Comparison of ENCODE assay signal across 28 cellular contexts in the genomic region with DNA sequence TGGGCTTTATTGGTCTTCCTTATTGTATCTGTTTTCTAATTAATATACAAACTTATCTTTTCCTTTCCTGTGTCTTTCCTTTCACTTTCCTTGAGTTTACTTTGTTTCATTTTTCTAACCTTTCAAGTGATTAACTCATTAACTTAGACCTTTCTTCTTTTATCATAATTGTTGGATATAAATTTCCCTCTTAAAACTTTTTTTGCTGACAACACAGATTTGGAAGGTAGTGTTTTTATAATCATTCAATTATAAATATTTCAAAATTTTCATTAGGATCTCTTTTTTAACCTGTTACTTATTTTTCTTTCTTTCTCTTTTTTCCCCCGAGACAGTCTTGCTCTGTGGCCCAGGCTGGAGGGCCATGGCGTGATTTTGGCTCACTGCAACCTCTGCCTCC.
"Had no signal": no experiment of that assay in that cellular context is flagged by ENCODE, and none has a peak within 500 bp of the region (broad histone marks: within the 10 kb centered on the region; RNA-seq: fewer than 3 reads in every experiment).

No MANE protein-coding gene starts in this region.

- H3K4me3 ChIP-seq: adrenal gland, body of pancreas, colonic mucosa, esophagus squamous epithelium, gastroesophageal sphincter had no signal

- ATAC-seq: activated CD4-positive, alpha-beta T cell treated with anti-CD3 and anti-CD28 coated beads for 36 hours; activated CD8-positive, alpha-beta memory T cell treated with anti-CD3 and anti-CD28 coated beads, Interleukin-2, amount 10 ng/mL, durations not matched to agents 7 days and 5 days; activated CD8-positive, alpha-beta T cell treated with anti-CD3 and anti-CD28 coated beads, Interleukin-2, amount 10 ng/mL, durations not matched to agents 7 days and 5 days; activated naive CD8-positive, alpha-beta T cell treated with anti-CD3 and anti-CD28 coated beads, Interleukin-2, amount 50 U/mL, for 24 hours; body of pancreas; gastroesophageal sphincter had no signal

- FAIRE-seq: endometrium, endothelial cell of umbilical vein had no signal

- H3K4me1 ChIP-seq: adrenal gland, body of pancreas, colonic mucosa, gastroesophageal sphincter had no signal

- H3K27ac ChIP-seq: adrenal gland, body of pancreas, colonic mucosa, epithelial cell of prostate, esophagus squamous epithelium, gastroesophageal sphincter had no signal

- H3K9me3 ChIP-seq: adrenal gland, body of pancreas, colonic mucosa had no signal

- DNase-seq: activated CD4-positive, alpha-beta memory T cell treated with anti-CD3 and anti-CD28 coated beads for 36 hours; activated CD4-positive, alpha-beta T cell treated with anti-CD3 and anti-CD28 coated beads for 36 hours; activated CD4-positive, alpha-beta T cell treated with anti-CD3 and anti-CD28 coated beads, Interleukin-2, amount 10 ng/mL, durations not matched to agents 24 days and 14 days; activated CD4-positive, CD25-positive, alpha-beta regulatory T cell; activated CD4-positive, CD25-positive, alpha-beta regulatory T cell treated with anti-CD3 and anti-CD28 coated beads, Interleukin-2, amount 50 U/mL, for 72 hours; activated CD8-positive, alpha-beta memory T cell treated with anti-CD3 and anti-CD28 coated beads, Interleukin-2, amount 10 ng/mL, durations not matched to agents 7 days and 5 days; activated CD8-positive, alpha-beta memory T cell treated with anti-CD3 and anti-CD28 coated beads, Interleukin-2, amount 50 U/mL, for 4 hours; activated CD8-positive, alpha-beta T cell treated with anti-CD3 and anti-CD28 coated beads, Interleukin-2, amount 10 ng/mL, durations not matched to agents 7 days and 5 days; activated effector memory CD4-positive, alpha-beta T cell treated with anti-CD3 and anti-CD28 coated beads, Interleukin-2, amount 50 U/mL, for 16 hours; activated naive CD4-positive, alpha-beta T cell treated with anti-CD3 and anti-CD28 coated beads for 36 hours; activated naive CD8-positive, alpha-beta T cell treated with anti-CD3 and anti-CD28 coated beads for 36 hours; activated naive CD8-positive, alpha-beta T cell treated with anti-CD3 and anti-CD28 coated beads, Interleukin-2, amount 50 U/mL, for 24 hours; activated T-cell treated with anti-CD3 and anti-CD28 coated beads, Interleukin-2, amount 50 U/mL, for 1 hour; activated T-cell treated with anti-CD3 and anti-CD28 coated beads, Interleukin-2, amount 50 U/mL, for 48 hours; adrenal gland; amygdala; aorta; body of pancreas; caudate nucleus; colonic mucosa; effector CD8-positive, alpha-beta T cell; esophagus squamous epithelium; foreskin melanocyte; T-helper 2 cell had no signal

- H3K36me3 ChIP-seq: adrenal gland, colonic mucosa, esophagus squamous epithelium, gastroesophageal sphincter had no signal

- H3K27me3 ChIP-seq: adrenal gland, body of pancreas, colonic mucosa had no signal
